In genomic region chr6:154156135-154156948, GRCh38 we compare ENCODE assay signal across 8 cellular contexts.
A peak's percentile ranks its signal among the peaks of the same experiment; 100 is the strongest.
DNase-seq lines count a peak whose midpoint lies in the region; ATAC-seq and TF ChIP-seq lines count a peak whose summit lies in the region.

No MANE protein-coding gene starts in this region.

- H3K4me1 Mint-ChIP-seq in Calu3 (ENCODE audit: low read depth, unreplicated experiment) (peaks cover 12% of the 10 kb centered on the region), progenitor cell of endocrine pancreas (ENCODE audit: low read depth) (no peaks in the 10 kb centered on the region)

- H3K9me3 Mint-ChIP-seq in Calu3 (ENCODE audit: low read depth, unreplicated experiment) (no peaks in the 10 kb centered on the region), progenitor cell of endocrine pancreas (ENCODE audit: low read depth) (no peaks in the 10 kb centered on the region)

- H3K4me3 Mint-ChIP-seq in Calu3 (ENCODE audit: low read depth, unreplicated experiment) (no peak overlapping the region), progenitor cell of endocrine pancreas (ENCODE audit: low read depth) (no peak overlapping the region)

- H3K36me3 Mint-ChIP-seq in Calu3 (ENCODE audit: insufficient read depth, unreplicated experiment) (no peaks in the 10 kb centered on the region), progenitor cell of endocrine pancreas (ENCODE audit: insufficient read depth) (no peaks in the 10 kb centered on the region)

- no TSS peak for BruUV-seq in Calu3 (replicated peaks; lab: Mats Ljungman, UMichigan)

- H3K27ac Mint-ChIP-seq in Calu3 (ENCODE audit: unreplicated experiment) (no peak overlapping the region), progenitor cell of endocrine pancreas (no peak overlapping the region)

- H3K27me3 Mint-ChIP-seq in Calu3 (ENCODE audit: unreplicated experiment) (peaks cover 22% of the 10 kb centered on the region), progenitor cell of endocrine pancreas (no peaks in the 10 kb centered on the region)

- CTCF ChIA-PET in Calu3 (lab: Charles Lee) = no interaction called here

- DNase-seq in Calu3 (peak; percentile 63), NOMO-1 treated with dmso at 0.1 percent for 144 hours (lab: John Stamatoyannopoulos, UW; ENCODE audit: unreplicated experiment) (peak; percentile 64), activated T-cell treated with anti-CD3 and anti-CD28 coated beads for 24 hours (ENCODE audit: low read depth) (peak; percentile 55), fibroblast of mammary gland (ENCODE audit: low read depth) (peak; percentile 31), progenitor cell of endocrine pancreas (ENCODE audit: low spot score, unreplicated experiment) (no peak), NCI-H1930 (lab: John Stamatoyannopoulos, UW) (no peak)

- TF ChIP-seq CTCF in Calu3 (IDR thresholded peaks at IDR 0.05; ENCODE audit: unreplicated experiment) = peak; percentile 39
- peak; percentile 67 for TF ChIP-seq CTCF in fibroblast of mammary gland (conservative IDR thresholded peaks at IDR 0.05; ENCODE audit: control insufficient read depth, insufficient read depth, low read depth, low read length)
- peak; percentile 49 for TF ChIP-seq CTCF in progenitor cell of endocrine pancreas (IDR thresholded peaks at IDR 0.05; ENCODE audit: unreplicated experiment)

- ATAC-seq in GM19452 (IDR thresholded peaks at IDR 0.05; ENCODE audit: unreplicated experiment) (peak; percentile 76), HG03469 (IDR thresholded peaks at IDR 0.05; ENCODE audit: unreplicated experiment) (peak; percentile 70)

- intact Hi-C loops in Calu3 (cut with micrococcal nuclease; ENCODE audit: unreplicated experiment) = loop anchor here (5.0 kb wide), 2 partner anchors 186 to 216 kb away; no protein-coding TSS in a partner anchor

- H3K4me3 ChIP-seq in fibroblast of mammary gland (ENCODE audit: control insufficient read depth, low read depth, low read length) = no peak overlapping the region

Comparison
In these comparisons a context has a peak if more than half of its experiments do, and no peak if none do; other contexts are left out.
1. DNase-seq: peak in Calu3 (single experiment), NOMO-1 treated with dmso at 0.1 percent for 144 hours (single experiment), activated T-cell treated with anti-CD3 and anti-CD28 coated beads for 24 hours (single experiment) and fibroblast of mammary gland (single experiment); none in progenitor cell of endocrine pancreas (single experiment) and NCI-H1930 (0 of 2).
2. Peak in every context shown above with its lines, with median percentiles within 50 percentile points of each other: CTCF ChIP-seq.